Comparison of ENCODE assay signal across 38 cellular contexts in the genomic region with DNA sequence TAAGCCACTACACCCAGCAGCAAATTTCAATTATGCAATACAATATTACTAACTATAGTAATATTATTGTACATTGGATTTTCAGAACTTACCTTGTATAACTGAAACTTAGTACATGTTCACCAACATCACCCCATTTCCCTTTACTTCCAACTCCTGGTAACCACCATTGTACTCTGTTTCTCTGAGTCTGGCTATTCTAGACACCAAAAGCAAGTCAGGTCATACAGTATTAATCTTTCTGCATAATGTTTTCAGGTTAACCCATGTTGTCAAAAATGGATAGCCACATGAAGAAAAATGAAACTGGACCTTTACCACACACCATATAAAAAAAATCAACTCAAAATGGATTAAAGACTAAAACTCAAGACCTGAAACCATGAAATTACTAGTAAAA.
"Had no signal": no experiment of that assay in that cellular context is flagged by ENCODE, and none has a peak within 500 bp of the region (broad histone marks: within the 10 kb centered on the region; RNA-seq: fewer than 3 reads in every experiment).

No MANE protein-coding gene starts in this region.

- H3K27ac ChIP-seq: adrenal gland, ascending aorta, body of pancreas, brain microvascular endothelial cell, breast epithelium, cardiac muscle cell had no signal

- H3K36me3 ChIP-seq: adrenal gland, ascending aorta, brain microvascular endothelial cell, breast epithelium, cardiac muscle cell had no signal

- DNase-seq: activated effector memory CD4-positive, alpha-beta T cell treated with anti-CD3 and anti-CD28 coated beads, Interleukin-2, amount 50 U/mL, for 16 hours; activated effector memory CD4-positive, alpha-beta T cell treated with Interleukin-2 at 50 U/mL for 16 hours; activated gamma-delta T cell; activated gamma-delta T cell treated with Interleukin-2 at 50 U/mL for 16 hours; activated naive CD4-positive, alpha-beta T cell; activated naive CD4-positive, alpha-beta T cell treated with anti-CD3 and anti-CD28 coated beads for 36 hours; activated naive CD4-positive, alpha-beta T cell treated with anti-CD3 and anti-CD28 coated beads, Interleukin-2, amount 10 ng/mL, durations not matched to agents 7 days and 5 days; activated naive CD4-positive, alpha-beta T cell treated with anti-CD3 and anti-CD28 coated beads, Interleukin-2, amount 50 U/mL, for 16 hours; activated naive CD4-positive, alpha-beta T cell treated with Interleukin-2 at 50 U/mL for 16 hours; activated naive CD8-positive, alpha-beta T cell treated with anti-CD3 and anti-CD28 coated beads for 36 hours; activated naive CD8-positive, alpha-beta T cell treated with anti-CD3 and anti-CD28 coated beads, Interleukin-2, amount 10 ng/mL, durations not matched to agents 7 days and 5 days; activated naive CD8-positive, alpha-beta T cell treated with anti-CD3 and anti-CD28 coated beads, Interleukin-2, amount 50 U/mL, for 24 hours; activated T-cell treated with anti-CD3 and anti-CD28 coated beads, Interleukin-2, amount 50 U/mL, for 1 hour; activated T-cell treated with anti-CD3 and anti-CD28 coated beads, Interleukin-2, amount 50 U/mL, for 24 hours; activated T-cell treated with anti-CD3 and anti-CD28 coated beads, Interleukin-2, amount 50 U/mL, for 48 hours; activated T-cell treated with anti-CD3 and anti-CD28 coated beads, Interleukin-2, amount 50 U/mL, for 72 hours; adrenal gland; amniotic stem cell; amygdala; anterior cingulate cortex; aorta; body of pancreas; brain microvascular endothelial cell; caudate nucleus; central memory CD4-positive, alpha-beta T cell; cerebellar nuclear complex had no signal

- ATAC-seq: activated naive CD4-positive, alpha-beta T cell treated with anti-CD3 and anti-CD28 coated beads, Interleukin-2, amount 50 U/mL, for 72 hours; activated naive CD8-positive, alpha-beta T cell treated with anti-CD3 and anti-CD28 coated beads, Interleukin-2, amount 50 U/mL, for 24 hours; activated T-cell treated with anti-CD3 and anti-CD28 coated beads, Interleukin-2, amount 50 U/mL, for 72 hours; activated T-helper 17 cell treated with anti-CD3 and anti-CD28 coated beads, Interleukin-2, amount 50 U/mL, for 72 hours; body of pancreas had no signal

- H3K9me3 Mint-ChIP-seq: activated T-helper 1 cell treated with anti-CD3 and anti-CD28 coated beads, Interleukin-12 subunit alpha, Interleukin-12 subunit beta, Interleukin-2, Interleukin-4 antibody, amounts not matched to agents 30 ng/mL and 10 ng/mL and 1 ng/mL, durations not matched to agents 14 hours and 24 hours and 36 hours; brain had no signal

- FAIRE-seq: astrocyte, bronchial epithelial cell had no signal

- H3K4me3 ChIP-seq: adrenal gland, ascending aorta, body of pancreas, breast epithelium, cardiac muscle cell had no signal

- H3K4me3 Mint-ChIP-seq: activated naive CD4-positive, alpha-beta T cell treated with anti-CD3 and anti-CD28 coated beads for 36 hours; activated naive CD4-positive, alpha-beta T cell treated with anti-CD3 and anti-CD28 coated beads, Interleukin-2, amount 10 ng/mL, durations not matched to agents 7 days and 5 days; activated naive CD4-positive, alpha-beta T cell treated with anti-CD3 and anti-CD28 coated beads, Interleukin-2, amount 50 U/mL, for 24 hours; activated naive CD8-positive, alpha-beta T cell; activated naive CD8-positive, alpha-beta T cell treated with anti-CD3 and anti-CD28 coated beads for 36 hours; activated naive CD8-positive, alpha-beta T cell treated with anti-CD3 and anti-CD28 coated beads, Interleukin-2, amount 10 ng/mL, durations not matched to agents 7 days and 5 days; activated naive CD8-positive, alpha-beta T cell treated with anti-CD3 and anti-CD28 coated beads, Interleukin-2, amount 50 U/mL, for 24 hours; activated T-cell treated with anti-CD3 and anti-CD28 coated beads, Interleukin-2, amount 50 U/mL, for 24 hours; activated T-cell treated with anti-CD3 and anti-CD28 coated beads, Interleukin-2, amount 50 U/mL, for 72 hours; activated T-helper 1 cell treated with anti-CD3 and anti-CD28 coated beads, Interleukin-12 subunit alpha, Interleukin-12 subunit beta, Interleukin-2, Interleukin-4 antibody, amounts not matched to agents 30 ng/mL and 10 ng/mL and 1 ng/mL, durations not matched to agents 14 hours and 24 hours and 36 hours; activated T-helper 17 cell treated with anti-CD3 and anti-CD28 coated beads, Interleukin-2, amount 50 U/mL, for 72 hours; brain; central memory CD8-positive, alpha-beta T cell had no signal

- H3K4me1 ChIP-seq: adrenal gland, ascending aorta, body of pancreas, breast epithelium had no signal

- H3K4me1 Mint-ChIP-seq: activated naive CD4-positive, alpha-beta T cell treated with anti-CD3 and anti-CD28 coated beads, Interleukin-2, amount 10 ng/mL, durations not matched to agents 7 days and 5 days; activated naive CD4-positive, alpha-beta T cell treated with anti-CD3 and anti-CD28 coated beads, Interleukin-2, amount 50 U/mL, for 24 hours; activated naive CD8-positive, alpha-beta T cell treated with anti-CD3 and anti-CD28 coated beads for 36 hours; activated naive CD8-positive, alpha-beta T cell treated with anti-CD3 and anti-CD28 coated beads, Interleukin-2, amount 10 ng/mL, durations not matched to agents 7 days and 5 days; activated naive CD8-positive, alpha-beta T cell treated with anti-CD3 and anti-CD28 coated beads, Interleukin-2, amount 50 U/mL, for 24 hours; activated T-helper 17 cell treated with anti-CD3 and anti-CD28 coated beads, Interleukin-2, amount 50 U/mL, for 72 hours; brain; central memory CD8-positive, alpha-beta T cell had no signal

- H3K27me3 ChIP-seq: adrenal gland, ascending aorta, body of pancreas, brain microvascular endothelial cell, breast epithelium, cardiac muscle cell had no signal

- H3K27me3 Mint-ChIP-seq: activated naive CD4-positive, alpha-beta T cell treated with anti-CD3 and anti-CD28 coated beads, Interleukin-2, amount 10 ng/mL, durations not matched to agents 7 days and 5 days; activated naive CD4-positive, alpha-beta T cell treated with anti-CD3 and anti-CD28 coated beads, Interleukin-2, amount 50 U/mL, for 24 hours; activated naive CD8-positive, alpha-beta T cell; activated naive CD8-positive, alpha-beta T cell treated with anti-CD3 and anti-CD28 coated beads for 36 hours; activated naive CD8-positive, alpha-beta T cell treated with anti-CD3 and anti-CD28 coated beads, Interleukin-2, amount 10 ng/mL, durations not matched to agents 7 days and 5 days; activated naive CD8-positive, alpha-beta T cell treated with anti-CD3 and anti-CD28 coated beads, Interleukin-2, amount 50 U/mL, for 24 hours; activated T-cell treated with anti-CD3 and anti-CD28 coated beads, Interleukin-2, amount 50 U/mL, for 24 hours; activated T-helper 17 cell treated with anti-CD3 and anti-CD28 coated beads, Interleukin-2, amount 50 U/mL, for 72 hours; central memory CD8-positive, alpha-beta T cell had no signal

- H3K9me3 ChIP-seq: adrenal gland, ascending aorta, body of pancreas, breast epithelium had no signal

- H3K36me3 Mint-ChIP-seq: activated naive CD4-positive, alpha-beta T cell treated with anti-CD3 and anti-CD28 coated beads, Interleukin-2, amount 10 ng/mL, durations not matched to agents 7 days and 5 days; activated naive CD4-positive, alpha-beta T cell treated with anti-CD3 and anti-CD28 coated beads, Interleukin-2, amount 50 U/mL, for 72 hours; activated naive CD8-positive, alpha-beta T cell; activated naive CD8-positive, alpha-beta T cell treated with anti-CD3 and anti-CD28 coated beads for 36 hours; activated naive CD8-positive, alpha-beta T cell treated with anti-CD3 and anti-CD28 coated beads, Interleukin-2, amount 10 ng/mL, durations not matched to agents 7 days and 5 days; brain had no signal
